In the genomic region with DNA sequence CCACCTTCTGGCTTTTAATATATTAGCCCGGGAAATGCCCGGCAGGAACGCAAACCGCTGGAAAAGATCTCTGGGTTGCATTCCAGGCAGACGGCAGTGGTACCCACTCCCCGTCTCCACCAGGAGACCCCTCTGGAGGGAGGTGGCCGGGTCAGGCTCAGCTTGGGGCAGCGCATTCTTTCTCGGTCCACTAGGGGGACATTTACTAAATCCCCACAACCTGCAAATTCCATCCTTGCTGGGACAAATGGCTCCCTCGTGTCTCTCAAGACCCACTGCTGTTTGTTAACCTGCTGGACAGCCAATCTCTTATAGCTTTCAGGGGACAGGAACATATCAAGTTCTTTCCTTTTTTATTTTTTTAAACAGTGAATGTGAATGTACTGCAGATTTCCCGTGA, we compare ENCODE assay signal across 9 cellular contexts. TPM values are rescaled to one million over a fixed set of nuclear protein-coding genes. Genes with fewer than 3 reads are reported as not detected.
A peak's percentile ranks its signal among the peaks of the same experiment; 100 is the strongest.
DNase-seq lines count a peak whose midpoint lies in the region; ATAC-seq and TF ChIP-seq lines count a peak whose summit lies in the region.
"Had no signal": no experiment of that assay in that cellular context is flagged by ENCODE, and none has a peak within 500 bp of the region (broad histone marks: within the 10 kb centered on the region; RNA-seq: fewer than 3 reads in every experiment).

No MANE protein-coding gene starts in this region.

- peak overlapping the region; percentile 20 for H3K4me3 Mint-ChIP-seq in central memory CD8-positive, alpha-beta T cell
- peak overlapping the region; percentile 20 for H3K4me3 Mint-ChIP-seq in natural killer cell treated with Interleukin-12 subunit alpha and Interleukin-12 subunit beta and Interleukin-15 and Interleukin-18, amount 100 ng/mL, for 72 hours

- peaks cover 55% of the 10 kb centered on the region for H3K4me1 Mint-ChIP-seq in central memory CD8-positive, alpha-beta T cell
- H3K4me1 Mint-ChIP-seq in natural killer cell treated with Interleukin-12 subunit alpha and Interleukin-12 subunit beta and Interleukin-15 and Interleukin-18, amount 100 ng/mL, for 72 hours (ENCODE audit: low read depth in 2 of 2) = peaks cover 33 to 40% of the 10 kb centered on the region in 2 donors

- no peaks in the 10 kb centered on the region for H3K27me3 Mint-ChIP-seq in central memory CD8-positive, alpha-beta T cell
- no peaks in the 10 kb centered on the region for H3K27me3 Mint-ChIP-seq in natural killer cell treated with Interleukin-12 subunit alpha and Interleukin-12 subunit beta and Interleukin-15 and Interleukin-18, amount 100 ng/mL, for 72 hours

- H3K27me3 ChIP-seq in GM06990 (replicated peaks; ENCODE audit: control insufficient read depth, insufficient read depth, low read length) = no peaks in the 10 kb centered on the region

- TF ChIP-seq CTCF in GM06990 (IDR thresholded peaks at IDR 0.05; ENCODE audit: insufficient read depth, low read length, poor library complexity, severe bottlenecking) (peak; percentile 55), LNCAP (IDR thresholded peaks at IDR 0.05) (peak; percentile 34; the same call in 1 of the 2 replicates)

- DNase-seq in GM06990 (ENCODE audit: extremely low read depth, insufficient read length) (no peak), AG08396 (ENCODE audit: low spot score) (no peak), hypothalamus (lab: John Stamatoyannopoulos, UW) (no peak)
- DNase-seq in central memory CD8-positive, alpha-beta T cell (ENCODE audit: low spot score in 2 of 2) = no peak
- no peak for DNase-seq in natural killer cell treated with Interleukin-12 subunit alpha and Interleukin-12 subunit beta and Interleukin-15 and Interleukin-18, amount 100 ng/mL, for 72 hours (ENCODE audit: low spot score)
- no peak for DNase-seq in effector CD8-positive, alpha-beta T cell (lab: John Stamatoyannopoulos, UW)
- DNase-seq: T1000 had no signal

- ATAC-seq in central memory CD8-positive, alpha-beta T cell (replicated peaks; ENCODE audit: extremely low read depth, poor library complexity, severe bottlenecking) = no peak
- ATAC-seq in natural killer cell treated with Interleukin-12 subunit alpha and Interleukin-12 subunit beta and Interleukin-15 and Interleukin-18, amount 100 ng/mL, for 72 hours = no peak
- ATAC-seq in HG03565 (IDR thresholded peaks at IDR 0.05; ENCODE audit: unreplicated experiment) = no peak

- peak overlapping the region; percentile 87 for H3K27ac Mint-ChIP-seq in central memory CD8-positive, alpha-beta T cell (ENCODE audit: low read depth)
- H3K27ac Mint-ChIP-seq in natural killer cell treated with Interleukin-12 subunit alpha and Interleukin-12 subunit beta and Interleukin-15 and Interleukin-18, amount 100 ng/mL, for 72 hours = peak overlapping the region; percentile 78 to 94

- H3K9me3 Mint-ChIP-seq in central memory CD8-positive, alpha-beta T cell = no peaks in the 10 kb centered on the region
- no peaks in the 10 kb centered on the region for H3K9me3 Mint-ChIP-seq in natural killer cell treated with Interleukin-12 subunit alpha and Interleukin-12 subunit beta and Interleukin-15 and Interleukin-18, amount 100 ng/mL, for 72 hours

- no peaks in the 10 kb centered on the region for H3K36me3 ChIP-seq in GM06990 (ENCODE audit: control insufficient read depth, insufficient read depth, low read length)

- peaks cover 4% of the 10 kb centered on the region for H3K36me3 Mint-ChIP-seq in central memory CD8-positive, alpha-beta T cell (ENCODE audit: insufficient read depth)
- H3K36me3 Mint-ChIP-seq in natural killer cell treated with Interleukin-12 subunit alpha and Interleukin-12 subunit beta and Interleukin-15 and Interleukin-18, amount 100 ng/mL, for 72 hours = no peaks in the 10 kb centered on the region

- no peak overlapping the region for H3K4me3 ChIP-seq in GM06990 (replicated peaks; ENCODE audit: low read depth, low read length)

RNA-seq across cellular contexts. Expression of gene CARD11, which starts 45.8 kb away (rescaled TPM):
- 10 to 100 TPM; 79.3 to 80.8 TPM for total RNA-seq in natural killer cell treated with Interleukin-12 subunit alpha and Interleukin-12 subunit beta and Interleukin-15 and Interleukin-18, amount 100 ng/mL, for 72 hours
